ENCODE assay signal across 8 cellular contexts in the genomic region with DNA sequence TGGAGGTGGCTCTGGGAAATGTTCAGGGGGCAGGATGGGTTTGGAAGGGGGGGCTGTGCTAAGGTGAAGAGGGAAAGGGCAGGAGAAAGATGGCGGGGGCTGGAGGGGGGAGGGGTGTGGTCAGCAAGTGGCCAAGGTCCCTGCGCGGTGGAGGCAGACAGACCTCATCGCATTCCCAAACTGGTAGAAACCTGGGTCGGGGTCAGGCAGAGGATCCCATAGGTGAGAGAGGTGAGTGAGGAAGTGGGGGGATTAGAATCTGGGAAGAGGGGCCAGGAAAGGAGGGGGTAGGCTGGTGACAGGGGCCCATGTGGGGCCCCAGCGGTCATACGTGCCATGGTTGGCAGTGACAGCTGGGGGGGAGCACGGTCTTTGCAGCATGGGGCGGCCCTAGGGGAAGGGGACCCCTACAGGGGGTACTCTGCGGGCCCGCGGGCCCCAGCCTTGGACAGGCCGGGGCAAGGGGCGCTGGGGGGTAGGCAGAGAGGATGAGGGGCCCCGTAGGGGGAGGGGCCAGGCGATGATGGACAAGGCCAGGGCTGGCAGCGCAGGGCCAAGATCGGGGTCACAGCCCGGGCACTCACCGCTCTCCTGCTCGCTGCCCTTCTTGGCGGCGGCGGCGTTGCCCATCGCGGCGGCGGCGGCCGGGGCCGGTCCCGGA. TPM values are rescaled to one million over a fixed set of nuclear protein-coding genes. Genes with fewer than 3 reads are reported as not detected.
DNase-seq lines count a peak whose midpoint lies in the region; ATAC-seq, FAIRE-seq and TF ChIP-seq lines count a peak whose summit lies in the region.

No MANE protein-coding gene starts in this region.

- TF ChIP-seq CTCF in Loucy (conservative IDR thresholded peaks at IDR 0.05; ENCODE audit: low read length) (no peak), brain microvascular endothelial cell (IDR thresholded peaks at IDR 0.05; ENCODE audit: low read depth, low read length, missing control alignments) (no peak), HepG2 (CRISPR knock-in tag; IDR thresholded peaks at IDR 0.05) (no peak), testis (IDR thresholded peaks at IDR 0.05) (no peak)

- no peak for TF ChIP-seq RAD21 in HepG2 (CRISPR knock-in tag; IDR thresholded peaks at IDR 0.05)

- CTCF ChIA-PET in HepG2 (lab: Yijun Ruan, JAX; ENCODE audit: low intra/inter-chr PET ratio, low total read pairs), result no interaction called here

- no TSS peak for BruUV-seq in HepG2 (replicated peaks; lab: Mats Ljungman, UMichigan)

- H3K4me2 ChIP-seq in Loucy (ENCODE audit: low read depth, low read length, poor library complexity, severe bottlenecking) (peak overlapping the region; percentile 89), HepG2 (ENCODE audit: low read depth, low read length) (peak overlapping the region; percentile 89)

- H3K4me3 ChIP-seq in Loucy (ENCODE audit: low read length, poor library complexity, severe bottlenecking) (peak overlapping the region; percentile 76), brain microvascular endothelial cell (ENCODE audit: low read depth, low read length) (peak overlapping the region; percentile 78), HepG2 (replicated peaks in 1 of 3; ENCODE audit: insufficient read depth in 1 of 3, low read depth in 2 of 3, low read length in 3 of 3) (peak overlapping the region; percentile 80 to 89 (median 86)), testis (peak overlapping the region; percentile 77 to 92)

- no peaks in the 10 kb centered on the region for H3K9me2 ChIP-seq in Loucy (replicated peaks; ENCODE audit: low read depth, low read length)

- H3K36me3 ChIP-seq in Loucy (ENCODE audit: insufficient read depth, low read length) (no peaks in the 10 kb centered on the region; the same call in 1 of the 2 replicates), brain microvascular endothelial cell (replicated peaks) (no peaks in the 10 kb centered on the region), HepG2 (replicated peaks in 1 of 2; ENCODE audit: control insufficient read depth in 1 of 2, insufficient read depth in 2 of 2, low read length in 2 of 2) (no peaks in the 10 kb centered on the region; a peak in 1 of 5 replicates), testis (ENCODE audit: low read depth, missing control alignments) (no peaks in the 10 kb centered on the region)

- H3K27me3 ChIP-seq in Loucy (ENCODE audit: insufficient read depth, low read length, poor library complexity, severe bottlenecking) (no peaks in the 10 kb centered on the region), brain microvascular endothelial cell (replicated peaks) (no peaks in the 10 kb centered on the region), HepG2 (ENCODE audit: control insufficient read depth in 1 of 2, insufficient read depth in 2 of 2, low read length in 2 of 2) (no peaks in the 10 kb centered on the region; a peak in 1 of 5 replicates), testis (no peaks in the 10 kb centered on the region)

- H3K4me1 Mint-ChIP-seq in activated CD4-positive, alpha-beta T cell treated with anti-CD3 and anti-CD28 coated beads, Interleukin-2, amount 10 ng/mL, durations not matched to agents 24 days and 14 days, result peaks cover 35% of the 10 kb centered on the region

- intact Hi-C loops in activated CD4-positive, alpha-beta T cell treated with anti-CD3 and anti-CD28 coated beads, Interleukin-2, amount 10 ng/mL, durations not matched to agents 24 days and 14 days (cut with micrococcal nuclease), result loop anchor here (1.0 to 10.0 kb wide), 4 partner anchors 26 to 842 kb away; no protein-coding TSS in a partner anchor
- intact Hi-C loops in HepG2 (cut with micrococcal nuclease; ENCODE audit: unreplicated experiment) (loop anchor here (5.0 kb wide), 1 partner anchor 35 kb away; no protein-coding TSS in a partner anchor), testis (cut with DNase I; ENCODE audit: low total_unique reads) (no loop called here)

- H3K9me3 ChIP-seq in Loucy (ENCODE audit: insufficient read depth, low read depth, low read length) (no peaks in the 10 kb centered on the region), HepG2 (ENCODE audit: low read length) (no peaks in the 10 kb centered on the region), testis (no peaks in the 10 kb centered on the region)

- H3K4me3 Mint-ChIP-seq in activated CD4-positive, alpha-beta T cell treated with anti-CD3 and anti-CD28 coated beads, Interleukin-2, amount 10 ng/mL, durations not matched to agents 24 days and 14 days, result peak overlapping the region; percentile 98

- H3K9me3 Mint-ChIP-seq in activated CD4-positive, alpha-beta T cell treated with anti-CD3 and anti-CD28 coated beads, Interleukin-2, amount 10 ng/mL, durations not matched to agents 24 days and 14 days, result no peaks in the 10 kb centered on the region

- peak overlapping the region; percentile 65 for H3K9ac ChIP-seq in Loucy (ENCODE audit: low read depth, low read length, poor library complexity, severe bottlenecking)
- H3K9ac ChIP-seq in HepG2 (ENCODE audit: insufficient read depth, low read depth, low read length), result peak overlapping the region; percentile 79

- H2AFZ ChIP-seq in Loucy (ENCODE audit: low read length) (no peak overlapping the region), HepG2 (ENCODE audit: low read length) (no peak overlapping the region)

- no peaks in the 10 kb centered on the region for H3K27me3 Mint-ChIP-seq in activated CD4-positive, alpha-beta T cell treated with anti-CD3 and anti-CD28 coated beads, Interleukin-2, amount 10 ng/mL, durations not matched to agents 24 days and 14 days

- WGBS in HepG2 (ENCODE audit: low lambda C conversion rate), result 0% methylated on average over 8 of the region's 33 CpGs
- 0 to 1% methylated on average over 11 to 27 of the region's 33 CpGs for WGBS in testis, 2 donors

- no peak for DNase-seq in activated CD4-positive, alpha-beta T cell treated with anti-CD3 and anti-CD28 coated beads, Interleukin-2, amount 10 ng/mL, durations not matched to agents 24 days and 14 days
- no peak for DNase-seq in activated CD4-positive, alpha-beta T cell treated with anti-CD3 and anti-CD28 coated beads for 4 hours
- no peak for DNase-seq in brain microvascular endothelial cell
- DNase-seq in HepG2 (ENCODE audit: low spot score), result no peak
- peak; percentile 65 for DNase-seq in testis
- no peak for DNase-seq in GDM1 (lab: John Stamatoyannopoulos, UW)

- no peaks in the 10 kb centered on the region; the same call in 1 of the 2 replicates for H3F3A ChIP-seq in Loucy (ENCODE audit: low read depth)

- in situ Hi-C loops in brain microvascular endothelial cell (cut with HindIII; ENCODE audit: low pct_ligation_motif_present, low sequenced_read_pairs), result no loop called here
- in situ Hi-C loops in HepG2 (cut with HindIII; ENCODE audit: extremely low pct_ligation_motif_present, low pct_unique_long_range_greater_than_20kb), result no loop called here

- TF ChIP-seq POLR2A in HepG2 (IDR thresholded peaks at IDR 0.05; ENCODE audit: insufficient read depth in 1 of 2, low read depth in 2 of 2, low read length in 2 of 2), result no peak
- no peak for TF ChIP-seq POLR2A in testis (IDR thresholded peaks at IDR 0.05)

- H4K20me1 ChIP-seq in Loucy (ENCODE audit: insufficient read depth, low read length, poor library complexity, severe bottlenecking), result peaks cover 18% of the 10 kb centered on the region
- H4K20me1 ChIP-seq in HepG2 (ENCODE audit: insufficient read depth, low read length), result no peaks in the 10 kb centered on the region

- POLR2A ChIA-PET in HepG2 (lab: Yijun Ruan, JAX), result interaction anchor here (0.6 to 2.5 kb wide), 6 partner anchors 18 to 111 kb away, joined by 3 to 21 read pairs (median 6); a partner anchor contains a TSS

- H3K79me2 ChIP-seq in Loucy (ENCODE audit: insufficient read depth, low read length) (peaks cover 38% of the 10 kb centered on the region; the same call in 1 of the 2 replicates), HepG2 (ENCODE audit: insufficient read depth, low read length) (peaks cover 12% of the 10 kb centered on the region)

- peak overlapping the region; percentile 80 for H3K27ac Mint-ChIP-seq in activated CD4-positive, alpha-beta T cell treated with anti-CD3 and anti-CD28 coated beads, Interleukin-2, amount 10 ng/mL, durations not matched to agents 24 days and 14 days

- no peak for TF ChIP-seq EP300 in HepG2 (IDR thresholded peaks at IDR 0.05; ENCODE audit: low read depth in 2 of 2, low read length in 2 of 2)
- no peak for TF ChIP-seq EP300 in HepG2 (CRISPR knock-in tag; IDR thresholded peaks at IDR 0.05; ENCODE audit: borderline replicate concordance)

- no peak for FAIRE-seq in HepG2 (lab: Jason Lieb, UNC)

- no peak overlapping the region for H3K27ac ChIP-seq in brain microvascular endothelial cell
- no peak overlapping the region for H3K27ac ChIP-seq in HepG2 (ENCODE audit: extremely low read length, insufficient read depth, low read length)
- H3K27ac ChIP-seq in testis, result peak overlapping the region; percentile 89 to 90

- H3K4me1 ChIP-seq in Loucy (ENCODE audit: insufficient read depth, low read length, poor library complexity, severe bottlenecking), result peaks cover 55% of the 10 kb centered on the region
- peaks cover 62% of the 10 kb centered on the region for H3K4me1 ChIP-seq in HepG2 (ENCODE audit: insufficient read depth, low read length)
- peaks cover 64% of the 10 kb centered on the region for H3K4me1 ChIP-seq in testis

- ATAC-seq in HepG2 (no peak), GM21515 (IDR thresholded peaks at IDR 0.05; ENCODE audit: unreplicated experiment) (no peak)

- H3K36me3 Mint-ChIP-seq in activated CD4-positive, alpha-beta T cell treated with anti-CD3 and anti-CD28 coated beads, Interleukin-2, amount 10 ng/mL, durations not matched to agents 24 days and 14 days (ENCODE audit: low read depth), result peaks cover 8% of the 10 kb centered on the region

RNA-seq across cellular contexts. Expression of a gene that starts 0.5 kb away (rescaled TPM):
- 62.6 and 64.7 TPM in 2 replicates for total RNA-seq in activated CD4-positive, alpha-beta T cell treated with anti-CD3 and anti-CD28 coated beads, Interleukin-2, amount 10 ng/mL, durations not matched to agents 24 days and 14 days
- total RNA-seq in HepG2 (2016; rRNA removed; fragmentation: Illumina TruSeq; extraction: Trizol) (11.0 and 14.0 TPM in 2 replicates), testis (100 to 1,000 TPM; 114 to 116 TPM)
- 20.4 and 21.6 TPM in 2 replicates for total RNA-seq in HepG2 (2016; cell fraction: cytosol; rRNA removed; fragmentation: Illumina TruSeq; extraction: Trizol; ENCODE audit: low read depth)
- 10.4 and 13.7 TPM in 2 replicates for total RNA-seq in HepG2 (2016; cell fraction: insoluble cytoplasmic fraction; rRNA removed; fragmentation: Illumina TruSeq; extraction: Trizol)
- 56.9 and 57.5 TPM in 2 replicates for total RNA-seq in HepG2 (2016; cell fraction: membrane; rRNA removed; fragmentation: Illumina TruSeq; extraction: Trizol)
- total RNA-seq in HepG2 (2016; cell fraction: nucleus; rRNA removed; fragmentation: Illumina TruSeq; extraction: Trizol), result 13.6 and 18.3 TPM in 2 replicates
- polyA plus RNA-seq in HepG2 (2011; rRNA removed) (18.2 and 22.9 TPM in 2 replicates), testis (ENCODE audit: insufficient read depth, low read depth, low replicate concordance) (203 TPM)
- polyA plus RNA-seq in HepG2 (2011; cell fraction: cytosol; rRNA removed), result 19.3 and 19.7 TPM in 2 replicates
- polyA plus RNA-seq in HepG2 (2011; cell fraction: nucleus; rRNA removed), result 23.6 and 27.0 TPM in 2 replicates
- 29.4 and 35.6 TPM in 2 replicates for polyA plus RNA-seq in HepG2 (2012)
- polyA plus RNA-seq in HepG2 (2016; cell fraction: cytosol; fragmentation: Illumina TruSeq; extraction: Trizol; ENCODE audit: low read depth), result 60.1 and 74.1 TPM in 2 replicates
- polyA plus RNA-seq in HepG2 (2016; cell fraction: insoluble cytoplasmic fraction; fragmentation: Illumina TruSeq; extraction: Trizol; ENCODE audit: low read depth), result 43.2 and 60.0 TPM in 2 replicates
- 115 and 118 TPM in 2 replicates for polyA plus RNA-seq in HepG2 (2016; cell fraction: membrane; fragmentation: Illumina TruSeq; extraction: Trizol; ENCODE audit: low read depth)
- 46.7 and 48.9 TPM in 2 replicates for polyA plus RNA-seq in HepG2 (2016; cell fraction: nucleus; fragmentation: Illumina TruSeq; extraction: Trizol; ENCODE audit: insufficient read depth, low read depth)
- 29.2 and 31.4 TPM in 2 replicates for polyA minus RNA-seq in HepG2 (2011; rRNA and poly(A)+ RNA removed; ENCODE audit: low replicate concordance)
- 9.8 and 16.4 TPM in 2 replicates for polyA minus RNA-seq in HepG2 (2011; cell fraction: cytosol; rRNA and poly(A)+ RNA removed)
- 9.5 and 17.2 TPM in 2 replicates for polyA minus RNA-seq in HepG2 (2011; cell fraction: nucleus; rRNA and poly(A)+ RNA removed)

RNA-seq across cellular contexts. Expression of a gene that starts 19.3 kb away (rescaled TPM):
- 85.8 and 90.2 TPM in 2 replicates for total RNA-seq in activated CD4-positive, alpha-beta T cell treated with anti-CD3 and anti-CD28 coated beads, Interleukin-2, amount 10 ng/mL, durations not matched to agents 24 days and 14 days
- total RNA-seq in HepG2 (2016; rRNA removed; fragmentation: Illumina TruSeq; extraction: Trizol) (21.9 and 24.8 TPM in 2 replicates), testis (10 to 100 TPM; 31.5 to 52.7 TPM)
- total RNA-seq in HepG2 (2016; cell fraction: cytosol; rRNA removed; fragmentation: Illumina TruSeq; extraction: Trizol; ENCODE audit: low read depth), result 5.9 and 6.4 TPM in 2 replicates
- 20.5 and 24.8 TPM in 2 replicates for total RNA-seq in HepG2 (2016; cell fraction: insoluble cytoplasmic fraction; rRNA removed; fragmentation: Illumina TruSeq; extraction: Trizol)
- 12.0 and 14.5 TPM in 2 replicates for total RNA-seq in HepG2 (2016; cell fraction: membrane; rRNA removed; fragmentation: Illumina TruSeq; extraction: Trizol)
- 10.3 and 10.5 TPM in 2 replicates for total RNA-seq in HepG2 (2016; cell fraction: nucleus; rRNA removed; fragmentation: Illumina TruSeq; extraction: Trizol)
- polyA plus RNA-seq in HepG2 (2011; rRNA removed) (14.8 and 18.2 TPM in 2 replicates), testis (ENCODE audit: insufficient read depth, low read depth, low replicate concordance) (55.2 TPM)
- polyA plus RNA-seq in HepG2 (2011; cell fraction: cytosol; rRNA removed), result 13.8 and 19.3 TPM in 2 replicates
- 4.3 and 6.8 TPM in 2 replicates for polyA plus RNA-seq in HepG2 (2011; cell fraction: nucleus; rRNA removed)
- 6.4 and 10.7 TPM in 2 replicates for polyA plus RNA-seq in HepG2 (2012)
- 4.1 TPM in 2 replicates for polyA plus RNA-seq in HepG2 (2016; cell fraction: cytosol; fragmentation: Illumina TruSeq; extraction: Trizol; ENCODE audit: low read depth)
- polyA plus RNA-seq in HepG2 (2016; cell fraction: insoluble cytoplasmic fraction; fragmentation: Illumina TruSeq; extraction: Trizol; ENCODE audit: low read depth), result 26.0 and 31.2 TPM in 2 replicates
- 9.5 and 9.9 TPM in 2 replicates for polyA plus RNA-seq in HepG2 (2016; cell fraction: membrane; fragmentation: Illumina TruSeq; extraction: Trizol; ENCODE audit: low read depth)
- 24.7 and 25.7 TPM in 2 replicates for polyA plus RNA-seq in HepG2 (2016; cell fraction: nucleus; fragmentation: Illumina TruSeq; extraction: Trizol; ENCODE audit: insufficient read depth, low read depth)
- polyA minus RNA-seq in HepG2 (2011; rRNA and poly(A)+ RNA removed; ENCODE audit: low replicate concordance), result 16.4 and 182 TPM in 2 replicates
- polyA minus RNA-seq in HepG2 (2011; cell fraction: cytosol; rRNA and poly(A)+ RNA removed), result 8.5 and 13.4 TPM in 2 replicates
- polyA minus RNA-seq in HepG2 (2011; cell fraction: nucleus; rRNA and poly(A)+ RNA removed), result 3.2 and 3.4 TPM in 2 replicates

RNA-seq across cellular contexts. Expression of a gene that starts 26.5 kb away (rescaled TPM):
- 147 and 152 TPM in 2 replicates for total RNA-seq in activated CD4-positive, alpha-beta T cell treated with anti-CD3 and anti-CD28 coated beads, Interleukin-2, amount 10 ng/mL, durations not matched to agents 24 days and 14 days
- total RNA-seq in HepG2 (2016; rRNA removed; fragmentation: Illumina TruSeq; extraction: Trizol), result 27.0 and 45.0 TPM in 2 replicates
- 16.3 and 17.4 TPM in 2 replicates for total RNA-seq in HepG2 (2016; cell fraction: cytosol; rRNA removed; fragmentation: Illumina TruSeq; extraction: Trizol; ENCODE audit: low read depth)
- total RNA-seq in HepG2 (2016; cell fraction: insoluble cytoplasmic fraction; rRNA removed; fragmentation: Illumina TruSeq; extraction: Trizol), result 26.7 and 42.1 TPM in 2 replicates
- 41.7 and 44.3 TPM in 2 replicates for total RNA-seq in HepG2 (2016; cell fraction: membrane; rRNA removed; fragmentation: Illumina TruSeq; extraction: Trizol)
- total RNA-seq in HepG2 (2016; cell fraction: nucleus; rRNA removed; fragmentation: Illumina TruSeq; extraction: Trizol), result 16.8 and 22.1 TPM in 2 replicates
- polyA plus RNA-seq in HepG2 (2011; rRNA removed), result 17.5 and 18.9 TPM in 2 replicates
- 15.2 and 23.1 TPM in 2 replicates for polyA plus RNA-seq in HepG2 (2011; cell fraction: cytosol; rRNA removed)
- polyA plus RNA-seq in HepG2 (2011; cell fraction: nucleus; rRNA removed), result 29.2 and 34.6 TPM in 2 replicates
- polyA plus RNA-seq in HepG2 (2012), result 20.9 and 23.9 TPM in 2 replicates
- 25.4 and 28.8 TPM in 2 replicates for polyA plus RNA-seq in HepG2 (2016; cell fraction: cytosol; fragmentation: Illumina TruSeq; extraction: Trizol; ENCODE audit: low read depth)
- polyA plus RNA-seq in HepG2 (2016; cell fraction: insoluble cytoplasmic fraction; fragmentation: Illumina TruSeq; extraction: Trizol; ENCODE audit: low read depth), result 41.5 and 54.0 TPM in 2 replicates
- polyA plus RNA-seq in HepG2 (2016; cell fraction: membrane; fragmentation: Illumina TruSeq; extraction: Trizol; ENCODE audit: low read depth), result 47.7 and 54.2 TPM in 2 replicates
- polyA plus RNA-seq in HepG2 (2016; cell fraction: nucleus; fragmentation: Illumina TruSeq; extraction: Trizol; ENCODE audit: insufficient read depth, low read depth), result 48.4 and 51.7 TPM in 2 replicates
- 19.3 and 29.7 TPM in 2 replicates for polyA minus RNA-seq in HepG2 (2011; rRNA and poly(A)+ RNA removed; ENCODE audit: low replicate concordance)
- 18.1 and 18.2 TPM in 2 replicates for polyA minus RNA-seq in HepG2 (2011; cell fraction: cytosol; rRNA and poly(A)+ RNA removed)
- 3.5 and 5.5 TPM in 2 replicates for polyA minus RNA-seq in HepG2 (2011; cell fraction: nucleus; rRNA and poly(A)+ RNA removed)
- total RNA-seq in testis, result 10 to 100 TPM; 50.6 to 72.9 TPM
- polyA plus RNA-seq in testis (ENCODE audit: insufficient read depth, low read depth, low replicate concordance), result 34.0 TPM

RNA-seq across cellular contexts. Expression of a gene that starts 31.5 kb away (rescaled TPM):
- total RNA-seq in activated CD4-positive, alpha-beta T cell treated with anti-CD3 and anti-CD28 coated beads, Interleukin-2, amount 10 ng/mL, durations not matched to agents 24 days and 14 days, result 0.54 and 0.58 TPM in 2 replicates
- total RNA-seq in HepG2 (2016; rRNA removed; fragmentation: Illumina TruSeq; extraction: Trizol), result 0.11 TPM in 1 of 2 replicates, not detected in the other
- total RNA-seq in HepG2 (2016; cell fraction: cytosol; rRNA removed; fragmentation: Illumina TruSeq; extraction: Trizol; ENCODE audit: low read depth), result not detected in 2 replicates
- total RNA-seq in HepG2 (2016; cell fraction: insoluble cytoplasmic fraction; rRNA removed; fragmentation: Illumina TruSeq; extraction: Trizol), result not detected in 2 replicates
- not detected in 2 replicates for total RNA-seq in HepG2 (2016; cell fraction: membrane; rRNA removed; fragmentation: Illumina TruSeq; extraction: Trizol)
- 0.66 TPM in 1 of 2 replicates, not detected in the other for total RNA-seq in HepG2 (2016; cell fraction: nucleus; rRNA removed; fragmentation: Illumina TruSeq; extraction: Trizol)
- 0.32 and 0.69 TPM in 2 replicates for polyA plus RNA-seq in HepG2 (2011; rRNA removed)
- 0.22 and 0.56 TPM in 2 replicates for polyA plus RNA-seq in HepG2 (2011; cell fraction: cytosol; rRNA removed)
- polyA plus RNA-seq in HepG2 (2011; cell fraction: nucleus; rRNA removed), result 3.7 and 5.8 TPM in 2 replicates
- polyA plus RNA-seq in HepG2 (2012), result 0.12 and 0.36 TPM in 2 replicates
- not detected in 2 replicates for polyA plus RNA-seq in HepG2 (2016; cell fraction: cytosol; fragmentation: Illumina TruSeq; extraction: Trizol; ENCODE audit: low read depth)
- not detected in 2 replicates for polyA plus RNA-seq in HepG2 (2016; cell fraction: insoluble cytoplasmic fraction; fragmentation: Illumina TruSeq; extraction: Trizol; ENCODE audit: low read depth)
- polyA plus RNA-seq in HepG2 (2016; cell fraction: membrane; fragmentation: Illumina TruSeq; extraction: Trizol; ENCODE audit: low read depth), result not detected in 2 replicates
- polyA plus RNA-seq in HepG2 (2016; cell fraction: nucleus; fragmentation: Illumina TruSeq; extraction: Trizol; ENCODE audit: insufficient read depth, low read depth), result not detected in 2 replicates
- 0.21 and 0.56 TPM in 2 replicates for polyA minus RNA-seq in HepG2 (2011; rRNA and poly(A)+ RNA removed; ENCODE audit: low replicate concordance)
- 0.40 TPM in 1 of 2 replicates, not detected in the other for polyA minus RNA-seq in HepG2 (2011; cell fraction: cytosol; rRNA and poly(A)+ RNA removed)
- 1.0 and 1.1 TPM in 2 replicates for polyA minus RNA-seq in HepG2 (2011; cell fraction: nucleus; rRNA and poly(A)+ RNA removed)
- 10 to 100 TPM in 1 of 2 donors, 1 to 10 TPM in 1; 5.0 to 12.7 TPM for total RNA-seq in testis
- 12.6 TPM for polyA plus RNA-seq in testis (ENCODE audit: insufficient read depth, low read depth, low replicate concordance)

RNA-seq across cellular contexts. Expression of a gene that starts 44.5 kb away (rescaled TPM):
- 2.7 and 3.6 TPM in 2 replicates for total RNA-seq in activated CD4-positive, alpha-beta T cell treated with anti-CD3 and anti-CD28 coated beads, Interleukin-2, amount 10 ng/mL, durations not matched to agents 24 days and 14 days
- total RNA-seq in HepG2 (2016; rRNA removed; fragmentation: Illumina TruSeq; extraction: Trizol) (5.2 and 5.4 TPM in 2 replicates), testis (1 to 10 TPM; 4.2 to 7.2 TPM)
- total RNA-seq in HepG2 (2016; cell fraction: cytosol; rRNA removed; fragmentation: Illumina TruSeq; extraction: Trizol; ENCODE audit: low read depth), result 2.1 and 3.4 TPM in 2 replicates
- 3.9 and 5.8 TPM in 2 replicates for total RNA-seq in HepG2 (2016; cell fraction: insoluble cytoplasmic fraction; rRNA removed; fragmentation: Illumina TruSeq; extraction: Trizol)
- 2.8 and 4.8 TPM in 2 replicates for total RNA-seq in HepG2 (2016; cell fraction: membrane; rRNA removed; fragmentation: Illumina TruSeq; extraction: Trizol)
- total RNA-seq in HepG2 (2016; cell fraction: nucleus; rRNA removed; fragmentation: Illumina TruSeq; extraction: Trizol), result 3.2 and 5.3 TPM in 2 replicates
- polyA plus RNA-seq in HepG2 (2011; rRNA removed) (2.5 and 3.4 TPM in 2 replicates), testis (ENCODE audit: insufficient read depth, low read depth, low replicate concordance) (0.76 TPM)
- polyA plus RNA-seq in HepG2 (2011; cell fraction: cytosol; rRNA removed), result 1.6 and 2.3 TPM in 2 replicates
- polyA plus RNA-seq in HepG2 (2011; cell fraction: nucleus; rRNA removed), result 13.3 and 13.7 TPM in 2 replicates
- polyA plus RNA-seq in HepG2 (2012), result 5.5 and 5.6 TPM in 2 replicates
- polyA plus RNA-seq in HepG2 (2016; cell fraction: cytosol; fragmentation: Illumina TruSeq; extraction: Trizol; ENCODE audit: low read depth), result 2.9 and 4.0 TPM in 2 replicates
- polyA plus RNA-seq in HepG2 (2016; cell fraction: insoluble cytoplasmic fraction; fragmentation: Illumina TruSeq; extraction: Trizol; ENCODE audit: low read depth), result 7.1 and 9.0 TPM in 2 replicates
- polyA plus RNA-seq in HepG2 (2016; cell fraction: membrane; fragmentation: Illumina TruSeq; extraction: Trizol; ENCODE audit: low read depth), result 3.4 and 4.4 TPM in 2 replicates
- polyA plus RNA-seq in HepG2 (2016; cell fraction: nucleus; fragmentation: Illumina TruSeq; extraction: Trizol; ENCODE audit: insufficient read depth, low read depth), result 11.3 and 12.7 TPM in 2 replicates
- 0.12 and 1.1 TPM in 2 replicates for polyA minus RNA-seq in HepG2 (2011; rRNA and poly(A)+ RNA removed; ENCODE audit: low replicate concordance)
- polyA minus RNA-seq in HepG2 (2011; cell fraction: cytosol; rRNA and poly(A)+ RNA removed), result 0.79 and 1.1 TPM in 2 replicates
- polyA minus RNA-seq in HepG2 (2011; cell fraction: nucleus; rRNA and poly(A)+ RNA removed), result 1.1 and 1.3 TPM in 2 replicates

Comparison
In these comparisons a context has a peak if more than half of its experiments do, and no peak if none do; other contexts are left out.
1. H3K27ac ChIP-seq: peak in testis (2 of 2); none in brain microvascular endothelial cell (single experiment) and HepG2 (single experiment).
2. Peak in every context shown above with its lines, with median percentiles within 50 percentile points of each other: H3K4me3 ChIP-seq.